27 cellular contexts compared by ENCODE assay signal in the genomic region with DNA sequence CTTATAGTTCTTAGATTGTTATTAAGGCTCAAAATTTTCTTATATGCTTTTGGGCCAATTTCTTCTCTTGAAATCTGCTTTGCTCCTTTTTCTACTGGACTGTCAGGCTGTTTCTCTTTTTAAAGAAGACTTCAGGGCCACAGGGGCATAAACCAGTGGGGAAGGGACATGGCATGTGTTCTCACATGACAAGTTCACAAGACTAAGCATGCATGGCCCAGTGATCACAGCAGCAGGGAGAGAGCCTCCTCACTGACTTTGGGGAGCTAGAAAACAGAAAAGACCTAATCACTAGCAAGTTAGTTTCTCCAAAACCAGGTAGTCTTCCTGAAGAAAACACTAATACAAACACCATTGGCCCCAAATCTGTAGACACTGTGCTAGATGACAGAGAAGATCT.
"Had no signal": no experiment of that assay in that cellular context is flagged by ENCODE, and none has a peak within 500 bp of the region (broad histone marks: within the 10 kb centered on the region; RNA-seq: fewer than 3 reads in every experiment).

No MANE protein-coding gene starts in this region.

- H3K4me1 Mint-ChIP-seq: activated CD4-positive, alpha-beta T cell treated with anti-CD3 and anti-CD28 coated beads, Interleukin-2, amount 10 ng/mL, durations not matched to agents 7 days and 5 days; stimulated activated naive CD8-positive, alpha-beta T cell treated with anti-CD3 and anti-CD28 coated beads, Interleukin-15, amount 100 ng/mL, for 72 hours had no signal

- H3K27ac Mint-ChIP-seq: activated CD4-positive, alpha-beta memory T cell treated with anti-CD3 and anti-CD28 coated beads, Interleukin-2, amount 10 ng/mL, durations not matched to agents 7 days and 5 days; activated CD4-positive, alpha-beta T cell treated with anti-CD3 and anti-CD28 coated beads, Interleukin-2, amount 10 ng/mL, durations not matched to agents 7 days and 5 days; activated naive CD8-positive, alpha-beta T cell; stimulated activated memory B cell treated with anti-CD40 and anti-IgM and Interleukin-4, amounts not matched to agents 10 μg/mL and 1 μg/mL and 100 μg/mL, for 72 hours; stimulated activated naive CD8-positive, alpha-beta T cell treated with anti-CD3 and anti-CD28 coated beads, Interleukin-15, amount 100 ng/mL, for 72 hours had no signal

- H3K27ac ChIP-seq: gastroesophageal sphincter, left ventricle myocardium inferior, ovary, prostate gland, sigmoid colon, tibial artery had no signal

- H3K27me3 Mint-ChIP-seq: activated CD4-positive, alpha-beta memory T cell treated with anti-CD3 and anti-CD28 coated beads, Interleukin-2, amount 10 ng/mL, durations not matched to agents 7 days and 5 days; activated CD4-positive, alpha-beta T cell treated with anti-CD3 and anti-CD28 coated beads, Interleukin-2, amount 10 ng/mL, durations not matched to agents 7 days and 5 days; activated naive CD8-positive, alpha-beta T cell; effector memory CD8-positive, alpha-beta T cell; stimulated activated memory B cell treated with anti-CD40 and anti-IgM and Interleukin-4, amounts not matched to agents 10 μg/mL and 1 μg/mL and 100 μg/mL, for 72 hours; stimulated activated naive CD8-positive, alpha-beta T cell treated with anti-CD3 and anti-CD28 coated beads, Interleukin-15, amount 100 ng/mL, for 72 hours had no signal

- DNase-seq: activated CD4-positive, alpha-beta memory T cell treated with anti-CD3 and anti-CD28 coated beads, Interleukin-2, amount 10 ng/mL, durations not matched to agents 7 days and 5 days; activated CD4-positive, alpha-beta T cell treated with anti-CD3 and anti-CD28 coated beads for 1 hour; activated CD4-positive, alpha-beta T cell treated with anti-CD3 and anti-CD28 coated beads, Interleukin-2, amount 10 ng/mL, durations not matched to agents 7 days and 5 days; activated CD8-positive, alpha-beta memory T cell treated with anti-CD3 and anti-CD28 coated beads, Interleukin-2, amount 50 U/mL, for 48 hours; activated effector memory CD4-positive, alpha-beta T cell treated with Interleukin-2 at 50 U/mL for 16 hours; activated naive CD4-positive, alpha-beta T cell treated with Interleukin-2 at 50 U/mL for 16 hours; activated T-cell treated with anti-CD3 and anti-CD28 coated beads, Interleukin-2, amount 50 U/mL, for 48 hours; anterior cingulate cortex; cortex of kidney; effector memory CD8-positive, alpha-beta T cell; head of caudate nucleus; left ventricle myocardium inferior; ovary; retina; sigmoid colon; stimulated activated CD4-positive, alpha-beta T cell treated with anti-CD3 and anti-CD28 coated beads, Interleukin-1b, Interleukin-23, amount 100 ng/mL, for 48 hours; stimulated activated CD4-positive, alpha-beta T cell treated with anti-CD3 and anti-CD28 coated beads, Interleukin-4, amount 100 ng/mL, for 4 hours; stimulated activated CD8-positive, alpha-beta memory T cell treated with anti-CD3 and anti-CD28 coated beads, Interleukin-4, amount 100 ng/mL, for 48 hours; stimulated activated naive CD8-positive, alpha-beta T cell treated with anti-CD3 and anti-CD28 coated beads, Interleukin-15, amount 100 ng/mL, for 72 hours; substantia nigra; T-helper 2 cell; tibial artery had no signal

- ATAC-seq: effector memory CD8-positive, alpha-beta T cell; gastroesophageal sphincter; SK-N-SH treated with all-trans-retinoic acid at 6 μM for 48 hours; stimulated activated memory B cell treated with anti-CD40 and anti-IgM and Interleukin-4, amounts not matched to agents 10 μg/mL and 1 μg/mL and 100 μg/mL, for 72 hours; stimulated activated naive CD8-positive, alpha-beta T cell treated with anti-CD3 and anti-CD28 coated beads, Interleukin-15, amount 100 ng/mL, for 72 hours had no signal

- H3K9me3 Mint-ChIP-seq: activated CD4-positive, alpha-beta memory T cell treated with anti-CD3 and anti-CD28 coated beads, Interleukin-2, amount 10 ng/mL, durations not matched to agents 7 days and 5 days; activated CD4-positive, alpha-beta T cell treated with anti-CD3 and anti-CD28 coated beads, Interleukin-2, amount 10 ng/mL, durations not matched to agents 7 days and 5 days; effector memory CD8-positive, alpha-beta T cell had no signal

- H3K4me3 Mint-ChIP-seq: activated CD4-positive, alpha-beta memory T cell treated with anti-CD3 and anti-CD28 coated beads, Interleukin-2, amount 10 ng/mL, durations not matched to agents 7 days and 5 days; activated CD4-positive, alpha-beta T cell treated with anti-CD3 and anti-CD28 coated beads, Interleukin-2, amount 10 ng/mL, durations not matched to agents 7 days and 5 days; activated naive CD8-positive, alpha-beta T cell; effector memory CD8-positive, alpha-beta T cell; stimulated activated memory B cell treated with anti-CD40 and anti-IgM and Interleukin-4, amounts not matched to agents 10 μg/mL and 1 μg/mL and 100 μg/mL, for 72 hours; stimulated activated naive CD8-positive, alpha-beta T cell treated with anti-CD3 and anti-CD28 coated beads, Interleukin-15, amount 100 ng/mL, for 72 hours had no signal
